1 cellular context compared by ENCODE assay signal in the genomic region with DNA sequence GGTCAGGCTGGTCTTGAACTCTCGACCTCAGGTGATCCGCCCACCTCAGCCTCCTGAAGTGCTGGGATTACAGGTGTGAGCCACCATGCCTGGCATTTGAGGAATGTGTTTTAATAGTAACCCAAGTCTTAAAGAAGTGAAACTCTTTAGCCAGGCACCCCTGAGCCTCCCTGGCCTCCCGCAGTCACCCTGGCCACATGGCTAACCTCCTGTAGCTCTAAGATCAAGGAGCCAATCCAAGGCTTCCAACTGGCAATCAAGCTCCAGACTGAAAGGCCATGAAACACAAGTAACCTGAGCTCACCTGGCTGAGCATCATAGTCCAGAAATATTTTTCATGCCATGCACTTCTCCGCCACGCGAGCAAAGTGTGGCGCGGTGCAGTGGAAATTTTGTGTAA.
TF ChIP-seq lines count a peak whose summit lies in the region.

No MANE protein-coding gene starts in this region.

TF ChIP-seq in GM23338, 12 proteins besides CTCF, POLR2A, EP300 and RAD21 (continued from another document):
- TF ChIP-seq ZNF331 (CRISPR knock-in tag; IDR thresholded peaks at IDR 0.05; ENCODE audit: low read depth) (no peak), POLR2AphosphoS5 (IDR thresholded peaks at IDR 0.05; ENCODE audit: low read depth) (no peak), EZH2phosphoT487 (IDR thresholded peaks at IDR 0.05; ENCODE audit: unreplicated experiment) (no peak), JUNB (IDR thresholded peaks at IDR 0.05; ENCODE audit: unreplicated experiment) (no peak), ZNF462 (CRISPR knock-in tag; IDR thresholded peaks at IDR 0.05) (no peak), EZH2 (IDR thresholded peaks at IDR 0.05; ENCODE audit: low read depth, unreplicated experiment) (no peak), NANOG (IDR thresholded peaks at IDR 0.05; ENCODE audit: borderline replicate concordance) (no peak), ZNF114 (CRISPR knock-in tag; IDR thresholded peaks at IDR 0.05) (no peak)
- TF ChIP-seq, protein P1, sequence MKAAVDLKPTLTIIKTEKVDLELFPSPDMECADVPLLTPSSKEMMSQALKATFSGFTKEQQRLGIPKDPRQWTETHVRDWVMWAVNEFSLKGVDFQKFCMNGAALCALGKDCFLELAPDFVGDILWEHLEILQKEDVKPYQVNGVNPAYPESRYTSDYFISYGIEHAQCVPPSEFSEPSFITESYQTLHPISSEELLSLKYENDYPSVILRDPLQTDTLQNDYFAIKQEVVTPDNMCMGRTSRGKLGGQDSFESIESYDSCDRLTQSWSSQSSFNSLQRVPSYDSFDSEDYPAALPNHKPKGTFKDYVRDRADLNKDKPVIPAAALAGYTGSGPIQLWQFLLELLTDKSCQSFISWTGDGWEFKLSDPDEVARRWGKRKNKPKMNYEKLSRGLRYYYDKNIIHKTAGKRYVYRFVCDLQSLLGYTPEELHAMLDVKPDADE (IDR thresholded peaks at IDR 0.05): no peak
